In genomic region chr20:38986663-38987062, GRCh38 we compare ENCODE assay signal across 14 cellular contexts. TPM values are rescaled to one million over a fixed set of nuclear protein-coding genes. Genes with fewer than 3 reads are reported as not detected.
DNase-seq lines count a peak whose midpoint lies in the region; ATAC-seq, FAIRE-seq and TF ChIP-seq lines count a peak whose summit lies in the region.
"Had no signal": no experiment of that assay in that cellular context is flagged by ENCODE, and none has a peak within 500 bp of the region (broad histone marks: within the 10 kb centered on the region; RNA-seq: fewer than 3 reads in every experiment).

No MANE protein-coding gene starts in this region.

- no peak overlapping the region for H3K4me3 Mint-ChIP-seq in activated CD8-positive, alpha-beta memory T cell treated with anti-CD3 and anti-CD28 coated beads, Interleukin-2, amount 10 ng/mL, durations not matched to agents 7 days and 5 days
- H3K4me3 Mint-ChIP-seq: activated CD4-positive, alpha-beta memory T cell treated with anti-CD3 and anti-CD28 coated beads for 36 hours had no signal

- peaks cover 36% of the 10 kb centered on the region for H3K4me1 Mint-ChIP-seq in activated CD8-positive, alpha-beta memory T cell treated with anti-CD3 and anti-CD28 coated beads, Interleukin-2, amount 10 ng/mL, durations not matched to agents 7 days and 5 days

- in situ Hi-C loops in KBM-7 (cut with MboI; ENCODE audit: low pct_unique_long_range_greater_than_20kb, low sequenced_read_pairs) = no loop called here

- H3K56ac ChIP-seq in H1 (replicated peaks; ENCODE audit: insufficient read length, low read depth, low read length) = no peak overlapping the region

- H3K79me2 ChIP-seq in H1 (ENCODE audit: control insufficient read depth in 1 of 2, insufficient read depth in 2 of 2, low read length in 2 of 2) (no peaks in the 10 kb centered on the region), keratinocyte (ENCODE audit: control insufficient read depth, insufficient read depth, low read length) (no peaks in the 10 kb centered on the region)

- intact Hi-C loops in vagina (cut with DNase I) = loop anchor here (10.0 kb wide), 1 partner anchor 58 kb away; no protein-coding TSS in a partner anchor

- H2BK15ac ChIP-seq in H1 (ENCODE audit: low read length) = no peak overlapping the region

- no peak overlapping the region for H2BK12ac ChIP-seq in H1 (ENCODE audit: low read depth, low read length)

- H3K14ac ChIP-seq in H1 (ENCODE audit: insufficient read length) = no peak overlapping the region

- H3K27me3 ChIP-seq in H1 (replicated peaks in 1 of 4; ENCODE audit: control insufficient read depth in 3 of 4, extremely low read depth in 1 of 4, insufficient read depth in 3 of 4, low read length in 3 of 4) (no peaks in the 10 kb centered on the region), keratinocyte (ENCODE audit: control insufficient read depth, extremely low read depth, insufficient read depth, low read length) (no peaks in the 10 kb centered on the region), vagina (no peaks in the 10 kb centered on the region), BE2C (no peaks in the 10 kb centered on the region)

- H3K9me1 ChIP-seq in keratinocyte (ENCODE audit: control insufficient read depth, extremely low read depth, insufficient read depth, low read length) = no peaks in the 10 kb centered on the region

- no peak for TF ChIP-seq RAD21 in H1 (IDR thresholded peaks at IDR 0.05 in 1 of 2, conservative IDR thresholded peaks at IDR 0.05 in 1 of 2; ENCODE audit: low read depth in 2 of 2, low read length in 2 of 2)

- DNase-seq in activated CD8-positive, alpha-beta memory T cell treated with anti-CD3 and anti-CD28 coated beads, Interleukin-2, amount 10 ng/mL, durations not matched to agents 7 days and 5 days = no peak
- DNase-seq in activated CD8-positive, alpha-beta memory T cell treated with anti-CD3 and anti-CD28 coated beads, Interleukin-2, amount 50 U/mL, for 48 hours = no peak
- no peak for DNase-seq in H1 (ENCODE audit: low read depth in 1 of 2, low spot score in 2 of 2)
- DNase-seq in keratinocyte (ENCODE audit: low read depth, low spot score) = no peak
- no peak for DNase-seq in vagina (ENCODE audit: extremely low spot score in 2 of 2)
- DNase-seq in BE2C = no peak
- DNase-seq in Ammon's horn (ENCODE audit: low spot score) = no peak
- no peak for DNase-seq in KBM-7
- DNase-seq: 8988T; activated CD4-positive, alpha-beta memory T cell treated with anti-CD3 and anti-CD28 coated beads for 36 hours; activated effector memory CD4-positive, alpha-beta T cell treated with Interleukin-2 at 50 U/mL for 16 hours; effector CD8-positive, alpha-beta T cell; hippocampal formation; NCI-H187 treated with DMSO at 0.1 percent for 48 hours had no signal

- H3K4me1 ChIP-seq in H1 (replicated peaks in 1 of 4; ENCODE audit: control insufficient read depth in 3 of 4, insufficient read depth in 4 of 4, low read length in 3 of 4) (peaks cover 0 to 3% (median 0%) of the 10 kb centered on the region in 4 experiments; a peak in 2 of 7 replicates), keratinocyte (ENCODE audit: control insufficient read depth, extremely low read depth, insufficient read depth, low read length) (peaks cover 13% of the 10 kb centered on the region), vagina (peaks cover 20% of the 10 kb centered on the region), BE2C (no peaks in the 10 kb centered on the region)

- H3K36me3 ChIP-seq in H1 (ENCODE audit: control insufficient read depth in 2 of 4, insufficient read depth in 4 of 4, low read length in 3 of 4) = peaks cover 0 to 21% (median 3%) of the 10 kb centered on the region in 4 experiments; a peak in 2 of 8 replicates
- no peaks in the 10 kb centered on the region for H3K36me3 ChIP-seq in keratinocyte (ENCODE audit: control insufficient read depth in 2 of 2, extremely low read depth in 1 of 2, insufficient read depth in 2 of 2, low read length in 2 of 2)
- H3K36me3 ChIP-seq in vagina = peaks cover 0 to 17% of the 10 kb centered on the region in 2 donors
- peaks cover 22% of the 10 kb centered on the region for H3K36me3 ChIP-seq in BE2C

- no peak for FAIRE-seq in H1 (lab: Jason Lieb, UNC)
- peak; percentile 29 for FAIRE-seq in keratinocyte (lab: Jason Lieb, UNC)

- H3K27ac ChIP-seq in H1 (ENCODE audit: low read depth, low read length) = no peak overlapping the region
- no peak overlapping the region for H3K27ac ChIP-seq in keratinocyte (ENCODE audit: control insufficient read depth, insufficient read depth, low read length)
- peak overlapping the region; percentile 17 for H3K27ac ChIP-seq in vagina

- H3K79me1 ChIP-seq in H1 (ENCODE audit: low read depth, low read length) = no peaks in the 10 kb centered on the region

- H3K4me3 ChIP-seq in H1 (ENCODE audit: extremely low read depth in 1 of 4, insufficient read depth in 2 of 4, low read depth in 3 of 4, low read length in 4 of 4) (no peak overlapping the region), keratinocyte (ENCODE audit: control insufficient read depth in 2 of 3, extremely low read depth in 1 of 3, insufficient read depth in 2 of 3, low read depth in 1 of 3, low read length in 3 of 3) (no peak overlapping the region), vagina (no peak overlapping the region), BE2C (ENCODE audit: low read depth, low read length) (no peak overlapping the region)

- H2AFZ ChIP-seq in H1 (ENCODE audit: low read length) (no peak overlapping the region), keratinocyte (ENCODE audit: control insufficient read depth, low read length) (no peak overlapping the region)

- CTCF ChIA-PET in activated CD8-positive, alpha-beta memory T cell treated with anti-CD3 and anti-CD28 coated beads, Interleukin-2, amount 10 ng/mL, durations not matched to agents 7 days and 5 days (lab: Charles Lee) = interaction anchor here (3.2 kb wide), 1 partner anchor 10 kb away, joined by 15 read pairs; no protein-coding TSS in a partner anchor
- CTCF ChIA-PET in H1 (lab: Charles Lee; ENCODE audit: partially characterized antibody) = interaction anchor here (1.9 kb wide), 1 partner anchor 13 kb away, joined by 6 read pairs; no protein-coding TSS in a partner anchor

- no peak overlapping the region for H2BK120ac ChIP-seq in H1 (replicated peaks; ENCODE audit: low read depth, low read length)

- peak overlapping the region; percentile 54 for H3K27ac Mint-ChIP-seq in activated CD8-positive, alpha-beta memory T cell treated with anti-CD3 and anti-CD28 coated beads, Interleukin-2, amount 10 ng/mL, durations not matched to agents 7 days and 5 days
- H3K27ac Mint-ChIP-seq: activated CD4-positive, alpha-beta memory T cell treated with anti-CD3 and anti-CD28 coated beads for 36 hours had no signal

- H3K23me2 ChIP-seq in H1 (ENCODE audit: low read depth, low read length) = no peaks in the 10 kb centered on the region; the same call in 1 of the 2 replicates

- ATAC-seq in activated CD8-positive, alpha-beta memory T cell treated with anti-CD3 and anti-CD28 coated beads, Interleukin-2, amount 10 ng/mL, durations not matched to agents 7 days and 5 days = no peak

- POLR2A ChIA-PET in H1 (lab: Charles Lee; ENCODE audit: partially characterized antibody) = no interaction called here

- no peaks in the 10 kb centered on the region for H4K20me1 ChIP-seq in H1 (replicated peaks in 1 of 2; ENCODE audit: control insufficient read depth in 1 of 2, insufficient read depth in 2 of 2, low read length in 2 of 2)
- no peaks in the 10 kb centered on the region for H4K20me1 ChIP-seq in keratinocyte (ENCODE audit: control insufficient read depth, extremely low read depth, insufficient read depth, low read length)

- H3K9me3 ChIP-seq in H1 (ENCODE audit: insufficient read depth in 2 of 2, low read depth in 1 of 2, low read length in 1 of 2) = no peaks in the 10 kb centered on the region
- no peaks in the 10 kb centered on the region for H3K9me3 ChIP-seq in keratinocyte (ENCODE audit: control insufficient read depth, low read depth, low read length)
- H3K9me3 ChIP-seq in vagina = no peaks in the 10 kb centered on the region
- no peaks in the 10 kb centered on the region for H3K9me3 ChIP-seq in BE2C

- no peak overlapping the region for H3K4me2 ChIP-seq in H1 (ENCODE audit: insufficient read depth in 1 of 2, low read depth in 2 of 2, low read length in 2 of 2)
- no peak overlapping the region for H3K4me2 ChIP-seq in keratinocyte (ENCODE audit: control insufficient read depth, extremely low read depth, insufficient read depth, low read depth, low read length)

- TF ChIP-seq CTCF in H1 (IDR thresholded peaks at IDR 0.05; ENCODE audit: control extremely low read depth in 1 of 3, insufficient read depth in 1 of 3, low read depth in 1 of 3, low read length in 3 of 3) (no peak), keratinocyte (optimal IDR thresholded peaks at IDR 0.05 in 1 of 3, IDR thresholded peaks at IDR 0.05 in 1 of 3, conservative IDR thresholded peaks at IDR 0.05 in 1 of 3; ENCODE audit: extremely low read depth in 1 of 3, insufficient read depth in 2 of 3, low read length in 3 of 3) (no peak), vagina (IDR thresholded peaks at IDR 0.05) (no peak), BE2C (IDR thresholded peaks at IDR 0.05; ENCODE audit: low read depth, low read length) (no peak)

- TF ChIP-seq POLR2A in H1 (IDR thresholded peaks at IDR 0.05; ENCODE audit: control extremely low read depth in 1 of 2, low read depth in 2 of 2, low read length in 2 of 2) = no peak
- no peak for TF ChIP-seq POLR2A in vagina (IDR thresholded peaks at IDR 0.05)

- no peaks in the 10 kb centered on the region for H3K9me3 Mint-ChIP-seq in activated CD8-positive, alpha-beta memory T cell treated with anti-CD3 and anti-CD28 coated beads, Interleukin-2, amount 10 ng/mL, durations not matched to agents 7 days and 5 days (ENCODE audit: low read depth)
- H3K9me3 Mint-ChIP-seq: activated CD4-positive, alpha-beta memory T cell treated with anti-CD3 and anti-CD28 coated beads for 36 hours had no signal

- H3K23ac ChIP-seq in H1 (ENCODE audit: insufficient read length) = no peak overlapping the region

- no peak overlapping the region for H3K18ac ChIP-seq in H1 (ENCODE audit: extremely low read depth, low read length)

- no peak overlapping the region for H4K8ac ChIP-seq in H1 (ENCODE audit: extremely low read depth, insufficient read depth, low read length)

- no peak overlapping the region for H4K5ac ChIP-seq in H1 (ENCODE audit: insufficient read length, low read depth, low read length)

- peak overlapping the region; percentile 42; the same call in 1 of the 2 replicates for H2BK5ac ChIP-seq in H1 (ENCODE audit: low read depth, low read length)

- WGBS in H1 (ENCODE audit: extremely low coverage in 1 of 2, insufficient coverage in 1 of 2, insufficient read length in 1 of 2, insufficient replicate concordance in 2 of 2, low coverage in 1 of 2, low lambda C conversion rate in 2 of 2, missing lambda C conversion rate in 1 of 2), 2 experiments = 64% methylated on average over 2 of the region's 2 CpGs; no CpG with 5 or more reads in 1 of the 2 experiments

- no peaks in the 10 kb centered on the region for H3K27me3 Mint-ChIP-seq in activated CD8-positive, alpha-beta memory T cell treated with anti-CD3 and anti-CD28 coated beads, Interleukin-2, amount 10 ng/mL, durations not matched to agents 7 days and 5 days
- H3K27me3 Mint-ChIP-seq: activated CD4-positive, alpha-beta memory T cell treated with anti-CD3 and anti-CD28 coated beads for 36 hours had no signal

- peak overlapping the region; percentile 14 for H3K4ac ChIP-seq in H1 (replicated peaks; ENCODE audit: insufficient read length, low read depth, low read length)

- H4K91ac ChIP-seq in H1 (replicated peaks; ENCODE audit: insufficient read length, low read length) = no peak overlapping the region

- dilution Hi-C loops in keratinocyte (cut with MboI; ENCODE audit: extremely low pct_ligation_motif_present, low sequenced_read_pairs) = no loop called here

- peaks cover 23% of the 10 kb centered on the region for H3K36me3 Mint-ChIP-seq in activated CD8-positive, alpha-beta memory T cell treated with anti-CD3 and anti-CD28 coated beads, Interleukin-2, amount 10 ng/mL, durations not matched to agents 7 days and 5 days

- TF ChIP-seq EP300 in H1 (IDR thresholded peaks at IDR 0.05; ENCODE audit: borderline replicate concordance in 1 of 2, low read depth in 2 of 2, low read length in 2 of 2) = no peak

- H3K9ac ChIP-seq in H1 (replicated peaks in 1 of 4; ENCODE audit: extremely low read depth in 1 of 4, low read depth in 3 of 4, low read length in 3 of 4) (no peak overlapping the region), keratinocyte (ENCODE audit: control insufficient read depth, extremely low read depth, insufficient read depth, low read length) (no peak overlapping the region)

- H2AK5ac ChIP-seq in H1 (ENCODE audit: low read depth, low read length) = no peak overlapping the region

- no peak overlapping the region for H2BK20ac ChIP-seq in H1 (ENCODE audit: low read length)

RNA-seq across cellular contexts. Expression of gene DHX35, which starts 24.5 kb away (rescaled TPM):
- total RNA-seq in activated CD8-positive, alpha-beta memory T cell treated with anti-CD3 and anti-CD28 coated beads, Interleukin-2, amount 10 ng/mL, durations not matched to agents 7 days and 5 days = 10 to 100 TPM; 10.5 to 12.9 TPM
- total RNA-seq in H1 (2021; fragmentation: NEBNext Ultra II Directional; extraction: Animal tissue kit (Norgen Biotek cat#: 25700)) = 20.1 and 21.9 TPM in 2 replicates
- polyA plus RNA-seq in H1 (2011; rRNA removed) = 21.6 and 27.7 TPM in 2 replicates
- polyA plus RNA-seq in H1 (2011; cell fraction: cytosol; rRNA removed) = 27.6 TPM
- 37.3 TPM for polyA plus RNA-seq in H1 (2011; cell fraction: nucleus; rRNA removed)
- 18.5 to 21.2 TPM (median 19.9 TPM) in 4 replicates for polyA plus RNA-seq in H1 (2012, experiment 1 of 2)
- 4.8 TPM for polyA plus RNA-seq in H1 (2012, experiment 2 of 2)
- polyA plus RNA-seq in H1 (2013, experiment 1 of 2) = 11.0 TPM
- polyA plus RNA-seq in H1 (2013, experiment 2 of 2) = 9.9 TPM
- 31.9 and 39.7 TPM in 2 replicates for polyA minus RNA-seq in H1 (2011; rRNA and poly(A)+ RNA removed)
- polyA minus RNA-seq in H1 (2011; cell fraction: cytosol; rRNA and poly(A)+ RNA removed) = 15.6 TPM
- 29.7 TPM for polyA minus RNA-seq in H1 (2011; cell fraction: nucleus; rRNA and poly(A)+ RNA removed)
- polyA plus RNA-seq in keratinocyte = 9.3 to 12.9 TPM (median 9.8 TPM) in 3 replicates
- polyA plus RNA-seq in keratinocyte (2011; ENCODE audit: low read depth) = 1.7 TPM
- 5.5 and 7.4 TPM in 2 replicates for polyA plus RNA-seq in keratinocyte (2011; cell fraction: cytosol; rRNA removed)
- 20.3 and 21.7 TPM in 2 replicates for polyA plus RNA-seq in keratinocyte (2011; cell fraction: nucleus; rRNA removed)
- 3.9 and 5.7 TPM in 2 replicates for polyA plus RNA-seq in keratinocyte (2012; ENCODE audit: low replicate concordance)
- polyA minus RNA-seq in keratinocyte = 6.8 to 13.3 TPM (median 10.4 TPM) in 3 replicates
- polyA minus RNA-seq in keratinocyte (2011; cell fraction: cytosol; rRNA and poly(A)+ RNA removed) = 3.3 TPM
- 8.8 and 16.0 TPM in 2 replicates for polyA minus RNA-seq in keratinocyte (2011; cell fraction: nucleus; rRNA and poly(A)+ RNA removed)
- total RNA-seq in vagina = 13.0 TPM
- polyA plus RNA-seq in BE2C (2012; ENCODE audit: insufficient read depth, insufficient read length, low read depth) = 10.5 TPM
